ENCODE assay signal across 15 cellular contexts in the genomic region with DNA sequence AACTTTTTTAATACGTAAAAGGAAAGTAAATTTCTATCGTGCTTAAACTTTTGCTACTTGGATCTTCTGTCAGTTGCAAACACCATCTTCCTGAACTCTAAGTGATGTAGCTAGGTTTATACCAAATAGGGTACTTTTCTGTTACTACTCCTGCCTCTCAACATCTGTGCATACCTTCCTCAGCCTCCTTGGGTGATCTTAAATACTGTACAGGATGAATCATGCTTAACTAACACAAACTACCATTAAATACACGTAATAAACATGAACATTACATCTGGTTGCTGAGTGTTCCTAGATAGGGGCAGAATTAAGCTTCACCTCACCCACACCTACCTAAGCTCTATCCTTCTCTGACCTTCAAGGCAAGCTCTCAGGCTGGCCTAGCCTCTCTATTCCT.
A peak's percentile ranks its signal among the peaks of the same experiment; 100 is the strongest.
DNase-seq lines count a peak whose midpoint lies in the region; ATAC-seq, FAIRE-seq and TF ChIP-seq lines count a peak whose summit lies in the region.
"Had no signal": no experiment of that assay in that cellular context is flagged by ENCODE, and none has a peak within 500 bp of the region (broad histone marks: within the 10 kb centered on the region; RNA-seq: fewer than 3 reads in every experiment).

No MANE protein-coding gene starts in this region.

- H3K27ac ChIP-seq in mammary epithelial cell (ENCODE audit: insufficient read depth, low read depth, low read length): no peak overlapping the region
- no peak overlapping the region for H3K27ac ChIP-seq in breast epithelium
- H3K27ac ChIP-seq: 22Rv1 had no signal

- H3K79me2 ChIP-seq in mammary epithelial cell (ENCODE audit: insufficient read depth, low read length): no peaks in the 10 kb centered on the region

- 88% methylated on average over 3 of the region's 3 CpGs for WGBS in mammary epithelial cell (ENCODE audit: low coverage, missing lambda C conversion rate)

- no peak overlapping the region for H2AFZ ChIP-seq in mammary epithelial cell (ENCODE audit: low read depth, low read length)

- intact Hi-C loops in mammary epithelial cell (cut with micrococcal nuclease) (no loop called here), breast epithelium (cut with DNase I; ENCODE audit: low total_unique reads) (no loop called here)

- H3K9me3 ChIP-seq in mammary epithelial cell (replicated peaks; ENCODE audit: insufficient read depth, low read length) (no peaks in the 10 kb centered on the region), breast epithelium (no peaks in the 10 kb centered on the region)

- H3K9ac ChIP-seq in mammary epithelial cell (ENCODE audit: insufficient read depth, low read length): no peak overlapping the region

- dilution Hi-C loops in mammary epithelial cell (cut with HindIII; ENCODE audit: low sequenced_read_pairs): no loop called here

- H4K20me1 ChIP-seq in mammary epithelial cell (ENCODE audit: insufficient read depth, low read length): no peaks in the 10 kb centered on the region

- H3K4me1 ChIP-seq in mammary epithelial cell (ENCODE audit: insufficient read depth, low read length) (no peaks in the 10 kb centered on the region), breast epithelium (no peaks in the 10 kb centered on the region)

- no peak for ATAC-seq in HG03139 (IDR thresholded peaks at IDR 0.05; ENCODE audit: unreplicated experiment)
- ATAC-seq: HCT116 had no signal

- no peak overlapping the region for H3K4me2 ChIP-seq in mammary epithelial cell (ENCODE audit: insufficient read depth, low read depth, low read length)

- TF ChIP-seq CTCF in mammary epithelial cell (conservative IDR thresholded peaks at IDR 0.05 in 1 of 2, IDR thresholded peaks at IDR 0.05 in 1 of 2; ENCODE audit: extremely low read depth in 1 of 2, insufficient read depth in 1 of 2, low read depth in 1 of 2, low read length in 2 of 2) (no peak), breast epithelium (IDR thresholded peaks at IDR 0.05) (no peak), fibroblast of mammary gland (conservative IDR thresholded peaks at IDR 0.05; ENCODE audit: control insufficient read depth, insufficient read depth, low read depth, low read length) (no peak), D721Med (IDR thresholded peaks at IDR 0.05; ENCODE audit: insufficient read depth, missing control alignments) (no peak)

- BruUV-seq in mammary epithelial cell (replicated peaks; lab: Mats Ljungman, UMichigan): no TSS peak

- in situ Hi-C loops in mammary epithelial cell (cut with MboI; ENCODE audit: low sequenced_read_pairs in 2 of 2): no loop called here

- no peak for FAIRE-seq in D721Med (lab: Jason Lieb, UNC)

- no peaks in the 10 kb centered on the region for H3K36me3 ChIP-seq in mammary epithelial cell (ENCODE audit: insufficient read depth, low read length)
- no peaks in the 10 kb centered on the region for H3K36me3 ChIP-seq in breast epithelium

- TF ChIP-seq POLR2A in breast epithelium (IDR thresholded peaks at IDR 0.05): no peak

- no peaks in the 10 kb centered on the region for H3K27me3 ChIP-seq in mammary epithelial cell (ENCODE audit: insufficient read depth, low read length)
- H3K27me3 ChIP-seq in breast epithelium: no peaks in the 10 kb centered on the region

- H3K4me3 ChIP-seq in mammary epithelial cell (replicated peaks in 1 of 3; ENCODE audit: insufficient read depth in 1 of 3, low read depth in 2 of 3, low read length in 3 of 3) (no peak overlapping the region), breast epithelium (no peak overlapping the region), fibroblast of mammary gland (ENCODE audit: control insufficient read depth, low read depth, low read length) (no peak overlapping the region), skeletal muscle cell (ENCODE audit: low read depth, low read length) (no peak overlapping the region)

- DNase-seq in mammary epithelial cell (peak; percentile 18), breast epithelium (ENCODE audit: low spot score in 2 of 2) (no peak), RPMI7951 (ENCODE audit: low read depth) (peak; percentile 19), fibroblast of mammary gland (ENCODE audit: low read depth) (peak; percentile 43), skeletal muscle cell (ENCODE audit: low read depth) (peak; percentile 55), D721Med (ENCODE audit: insufficient read length, low spot score) (no peak)
- DNase-seq in effector CD4-positive, alpha-beta T cell: no peak
- DNase-seq: NCI-H1048, NCI-H1436 treated with DMSO at 0.1 percent for 48 hours, NCI-H2029 treated with DMSO at 0.1 percent for 48 hours, NCI-H2171 treated with DMSO at 0.1 percent for 48 hours, NCI-H748 treated with DMSO at 0.1 percent for 48 hours had no signal

- CTCF ChIA-PET in mammary epithelial cell (lab: Charles Lee; ENCODE audit: low non-redundant PET): no interaction called here

Comparison
In these comparisons a context has a peak if more than half of its experiments do, and no peak if none do; other contexts are left out.
1. DNase-seq: peak in mammary epithelial cell (single experiment), RPMI7951 (single experiment), fibroblast of mammary gland (single experiment) and skeletal muscle cell (single experiment); none in breast epithelium (0 of 2), effector CD4-positive, alpha-beta T cell (single experiment) and D721Med (single experiment).